1 cellular context compared by ENCODE assay signal in genomic region chr10:19945275-19945674, GRCh38.
TF ChIP-seq lines count a peak whose summit lies in the region.

No MANE protein-coding gene starts in this region.

TF ChIP-seq in HepG2, 621 proteins besides CTCF, POLR2A, EP300 and RAD21 (continued from another document):
- TF ChIP-seq ZNF646 (CRISPR knock-in tag; IDR thresholded peaks at IDR 0.05) = no peak
- TF ChIP-seq, protein P1, sequence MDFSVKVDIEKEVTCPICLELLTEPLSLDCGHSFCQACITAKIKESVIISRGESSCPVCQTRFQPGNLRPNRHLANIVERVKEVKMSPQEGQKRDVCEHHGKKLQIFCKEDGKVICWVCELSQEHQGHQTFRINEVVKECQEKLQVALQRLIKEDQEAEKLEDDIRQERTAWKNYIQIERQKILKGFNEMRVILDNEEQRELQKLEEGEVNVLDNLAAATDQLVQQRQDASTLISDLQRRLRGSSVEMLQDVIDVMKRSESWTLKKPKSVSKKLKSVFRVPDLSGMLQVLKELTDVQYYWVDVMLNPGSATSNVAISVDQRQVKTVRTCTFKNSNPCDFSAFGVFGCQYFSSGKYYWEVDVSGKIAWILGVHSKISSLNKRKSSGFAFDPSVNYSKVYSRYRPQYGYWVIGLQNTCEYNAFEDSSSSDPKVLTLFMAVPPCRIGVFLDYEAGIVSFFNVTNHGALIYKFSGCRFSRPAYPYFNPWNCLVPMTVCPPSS (IDR thresholded peaks at IDR 0.05) = no peak
- TF ChIP-seq ZNF660 (CRISPR knock-in tag; IDR thresholded peaks at IDR 0.05; ENCODE audit: borderline replicate concordance, low read depth) = no peak
- TF ChIP-seq ZNF331 (CRISPR knock-in tag; IDR thresholded peaks at IDR 0.05) = no peak
- TF ChIP-seq CREB1 (IDR thresholded peaks at IDR 0.05) = no peak
- TF ChIP-seq CREB1 (CRISPR knock-in tag; IDR thresholded peaks at IDR 0.05) = no peak
